Comparison of ENCODE assay signal across 14 cellular contexts in the genomic region with DNA sequence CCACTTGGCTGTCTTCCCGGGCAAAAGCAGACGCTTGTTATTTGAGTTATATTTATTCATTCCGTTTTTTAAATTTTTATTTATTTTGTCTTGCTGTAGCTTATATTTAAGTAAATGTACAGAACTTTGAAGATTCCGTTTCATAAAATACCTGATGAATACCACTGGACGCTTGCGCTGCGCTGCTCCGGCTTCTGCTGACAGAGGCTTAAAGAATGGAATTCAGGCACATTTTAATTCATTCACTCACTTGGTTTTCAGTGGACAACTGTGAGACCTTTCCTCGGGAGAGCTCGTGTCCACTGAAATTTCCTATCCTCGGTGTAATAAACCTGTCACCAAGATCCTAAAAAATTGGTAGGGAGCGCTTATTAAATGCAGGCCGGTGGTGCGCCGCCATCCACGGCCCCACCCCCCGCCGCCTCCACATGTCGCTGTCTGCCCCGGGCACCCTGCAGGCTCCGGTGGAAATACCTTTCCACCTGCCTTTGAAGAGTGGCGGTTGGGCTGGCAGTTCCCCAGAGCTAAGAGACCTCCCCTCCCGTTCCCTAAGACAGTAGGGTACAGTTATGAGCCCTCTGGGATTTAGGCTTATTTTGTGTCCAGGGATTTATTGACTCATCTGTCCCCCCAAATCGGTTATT.
A peak's percentile ranks its signal among the peaks of the same experiment; 100 is the strongest.
DNase-seq lines count a peak whose midpoint lies in the region; ATAC-seq and TF ChIP-seq lines count a peak whose summit lies in the region.
"Had no signal": no experiment of that assay in that cellular context is flagged by ENCODE, and none has a peak within 500 bp of the region (broad histone marks: within the 10 kb centered on the region; RNA-seq: fewer than 3 reads in every experiment).

No MANE protein-coding gene starts in this region.

- RAD21 ChIA-PET in HCT116 (lab: Charles Lee; ENCODE audit: low non-redundant PET in 1 of 2, low total read pairs in 2 of 2, uncharacterized antibody in 2 of 2, unreplicated experiment in 2 of 2) = no interaction called here

- H2BK120ac ChIP-seq in trophoblast cell (ENCODE audit: insufficient read depth, low read length, poor library complexity) = no peak overlapping the region

- H3K79me1 ChIP-seq in trophoblast cell (ENCODE audit: low read length) = no peaks in the 10 kb centered on the region

- H3K27ac ChIP-seq in HCT116 (ENCODE audit: low read depth, low read length) = no peak overlapping the region
- H3K27ac ChIP-seq in iPS-20b (ENCODE audit: low read length) = no peak overlapping the region
- H3K27ac ChIP-seq in trophoblast cell (ENCODE audit: low read depth, low read length) = no peak overlapping the region

- no TSS peak for BruUV-seq in HCT116 (replicated peaks; lab: Mats Ljungman, UMichigan)

- no peaks in the 10 kb centered on the region for H4K20me1 ChIP-seq in HCT116 (ENCODE audit: insufficient read depth)

- WGBS in trophoblast cell (ENCODE audit: extremely low coverage, insufficient coverage, insufficient read length) = no CpG with 5 or more reads among the region's 24 CpGs

- H3K4me3 ChIP-seq in HCT116 (replicated peaks in 1 of 2; ENCODE audit: low read depth in 1 of 2, low read length in 2 of 2) = peak overlapping the region; percentile 9 to 26
- peak overlapping the region; percentile 61 for H3K4me3 ChIP-seq in iPS-20b (ENCODE audit: low read length)
- no peak overlapping the region for H3K4me3 ChIP-seq in trophoblast cell (ENCODE audit: low read depth, low read length)

- peak overlapping the region; percentile 48 for H2AFZ ChIP-seq in HCT116 (ENCODE audit: low read depth, low read length, poor library complexity, severe bottlenecking)
- no peak overlapping the region for H2AFZ ChIP-seq in trophoblast cell (ENCODE audit: insufficient read depth, low read length, poor library complexity)

- CTCF ChIA-PET in HCT116 (lab: Charles Lee) = no interaction called here

- TF ChIP-seq CTCF in HCT116 (IDR thresholded peaks at IDR 0.05 in 2 of 3, conservative IDR thresholded peaks at IDR 0.05 in 1 of 3; ENCODE audit: borderline replicate concordance in 1 of 3, insufficient read depth in 1 of 3, low read depth in 2 of 3, low read length in 2 of 3) = no peak

- no peak overlapping the region for H4K91ac ChIP-seq in trophoblast cell (ENCODE audit: low read depth, low read length)

- H3K27me3 ChIP-seq in HCT116 (ENCODE audit: insufficient read depth, low read length) (no peaks in the 10 kb centered on the region), iPS-20b (ENCODE audit: insufficient read depth, low read length) (peaks cover 64% of the 10 kb centered on the region), trophoblast cell (ENCODE audit: insufficient read depth, low read length) (no peaks in the 10 kb centered on the region)

- no peak overlapping the region for H3K4ac ChIP-seq in trophoblast cell (ENCODE audit: low read depth, low read length)

- H3K36me3 ChIP-seq in HCT116 (ENCODE audit: control insufficient read depth in 1 of 2, insufficient read depth in 2 of 2, low read length in 2 of 2) (no peaks in the 10 kb centered on the region), iPS-20b (ENCODE audit: insufficient read depth, low read depth, low read length) (no peaks in the 10 kb centered on the region), trophoblast cell (ENCODE audit: control insufficient read depth in 1 of 2, insufficient read depth in 2 of 2, low read length in 2 of 2) (no peaks in the 10 kb centered on the region)

- no peak for TF ChIP-seq RAD21 in HCT116 (IDR thresholded peaks at IDR 0.05; ENCODE audit: low read depth)

- no peaks in the 10 kb centered on the region for H3K79me2 ChIP-seq in HCT116 (ENCODE audit: insufficient read depth, low read length)
- no peaks in the 10 kb centered on the region for H3K79me2 ChIP-seq in trophoblast cell (ENCODE audit: control insufficient read depth, insufficient read depth, low read length, poor library complexity)

- H3K4me2 ChIP-seq in HCT116 (ENCODE audit: low read length) = peak overlapping the region; percentile 76
- H3K4me2 ChIP-seq in trophoblast cell (ENCODE audit: low read length) = peak overlapping the region; percentile 73

- no peak for DNase-seq in HCT116 (ENCODE audit: low read depth, low spot score)
- DNase-seq in NCI-H526 treated with DMSO at 0.1 percent for 48 hours (lab: John Stamatoyannopoulos, UW) = peak; percentile 51
- peak; percentile 55 to 78 for DNase-seq in trophoblast cell
- DNase-seq in DMS153 (lab: John Stamatoyannopoulos, UW) = no peak
- no peak for DNase-seq in amniotic stem cell (lab: John Stamatoyannopoulos, UW)
- DNase-seq: activated CD8-positive, alpha-beta memory T cell treated with anti-CD3 and anti-CD28 coated beads for 24 hours; activated gamma-delta T cell; GF-D8; Karpas-422; NCI-H1930 had no signal

- no peak overlapping the region for H2BK12ac ChIP-seq in trophoblast cell (ENCODE audit: low read length)

- no peak overlapping the region for H4K12ac ChIP-seq in trophoblast cell (ENCODE audit: low read depth, low read length)

- H3K9me2 ChIP-seq in HCT116 (ENCODE audit: insufficient read depth) = no peaks in the 10 kb centered on the region

- no peak overlapping the region for H2BK5ac ChIP-seq in trophoblast cell (ENCODE audit: low read depth, low read length, poor library complexity)

- no peak overlapping the region for H3K18ac ChIP-seq in trophoblast cell (ENCODE audit: low read length)

- intact Hi-C loops in HCT116 (cut with micrococcal nuclease) = loop anchor here (5.0 kb wide), 1 partner anchor 76 kb away; no protein-coding TSS in a partner anchor

- H3K9me3 ChIP-seq in HCT116 (ENCODE audit: control insufficient read depth in 1 of 2, insufficient read depth in 1 of 2, low read depth in 1 of 2, low read length in 2 of 2) = no peaks in the 10 kb centered on the region
- no peaks in the 10 kb centered on the region for H3K9me3 ChIP-seq in iPS-20b (ENCODE audit: insufficient read depth, low read depth, low read length)
- no peaks in the 10 kb centered on the region for H3K9me3 ChIP-seq in trophoblast cell (ENCODE audit: insufficient read depth, low read depth, low read length)

- no peak overlapping the region for H2AK5ac ChIP-seq in trophoblast cell (ENCODE audit: low read length)

- H3K14ac ChIP-seq in trophoblast cell (ENCODE audit: low read length) = no peak overlapping the region

- no peak overlapping the region for H3K23ac ChIP-seq in trophoblast cell (ENCODE audit: low read length)

- POLR2A ChIA-PET in HCT116 (lab: Charles Lee) = no interaction called here

- no peak for ATAC-seq in HCT116
- no peak for ATAC-seq in GM21717 (IDR thresholded peaks at IDR 0.05; ENCODE audit: unreplicated experiment)
- ATAC-seq: sciatic nerve; stimulated activated memory B cell treated with anti-CD40 and anti-IgM and Interleukin-4, amounts not matched to agents 10 μg/mL and 1 μg/mL and 100 μg/mL, for 72 hours had no signal

- no peak overlapping the region for H4K8ac ChIP-seq in trophoblast cell (ENCODE audit: low read depth, low read length)

- H3K4me1 ChIP-seq in HCT116 (ENCODE audit: control insufficient read depth in 1 of 2, insufficient read depth in 2 of 2, low read length in 2 of 2) (peaks cover 42 to 61% of the 10 kb centered on the region in 2 experiments), iPS-20b (ENCODE audit: insufficient read depth, low read length) (peaks cover 28% of the 10 kb centered on the region), trophoblast cell (ENCODE audit: control insufficient read depth in 1 of 2, insufficient read depth in 2 of 2, low read length in 2 of 2) (peaks cover 0 to 4% of the 10 kb centered on the region in 2 experiments)

- H3K9ac ChIP-seq in HCT116 (ENCODE audit: low read length) (peak overlapping the region; percentile 19; the same call in 1 of the 2 replicates), iPS-20b (ENCODE audit: low read depth, low read length) (no peak overlapping the region), trophoblast cell (ENCODE audit: low read length) (no peak overlapping the region)

- no peak for TF ChIP-seq POLR2A in HCT116 (IDR thresholded peaks at IDR 0.05; ENCODE audit: borderline replicate concordance, extremely low read depth, insufficient read depth, insufficient read length)

TF ChIP-seq in HCT116, 20 proteins besides CTCF, POLR2A, EP300 and RAD21:
- TF ChIP-seq SRF (IDR thresholded peaks at IDR 0.05; ENCODE audit: low read depth) (no peak), ELF1 (IDR thresholded peaks at IDR 0.05; ENCODE audit: borderline replicate concordance, low read depth) (no peak), FOSL1 (IDR thresholded peaks at IDR 0.05; ENCODE audit: low read depth) (no peak), JUND (IDR thresholded peaks at IDR 0.05) (no peak), TCF7L2 (IDR thresholded peaks at IDR 0.05; ENCODE audit: borderline replicate concordance, extremely low read depth, insufficient read depth, insufficient read length) (peak; percentile 96)
- TF ChIP-seq, protein P1, sequence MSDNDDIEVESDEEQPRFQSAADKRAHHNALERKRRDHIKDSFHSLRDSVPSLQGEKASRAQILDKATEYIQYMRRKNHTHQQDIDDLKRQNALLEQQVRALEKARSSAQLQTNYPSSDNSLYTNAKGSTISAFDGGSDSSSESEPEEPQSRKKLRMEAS (IDR thresholded peaks at IDR 0.05) = peak; percentile 43; the same call in 1 of the 2 replicates

Comparison
In these comparisons a context has a peak if more than half of its experiments do, and no peak if none do; other contexts are left out.
1. DNase-seq: peak in NCI-H526 treated with DMSO at 0.1 percent for 48 hours (single experiment) and trophoblast cell (2 of 2); none in HCT116 (single experiment), DMS153 (single experiment) and amniotic stem cell (single experiment).